1 cellular context compared by ENCODE assay signal in the genomic region with DNA sequence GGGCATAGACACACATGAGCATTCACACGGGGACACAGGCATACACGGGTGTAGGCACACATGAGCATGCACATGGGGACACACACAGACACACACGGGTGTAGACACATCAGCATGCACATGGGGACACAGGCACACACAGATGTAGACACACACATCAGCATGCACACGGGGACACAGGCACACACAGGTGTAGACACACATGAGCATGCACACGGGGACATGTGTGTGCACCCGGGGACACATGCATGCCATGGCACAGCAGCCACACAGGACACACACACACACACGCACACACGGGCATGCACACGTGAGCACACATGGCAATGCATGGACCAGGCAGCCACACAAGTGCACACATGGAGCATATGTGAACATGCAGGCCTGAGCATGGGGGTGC.
TF ChIP-seq lines count a peak whose summit lies in the region.

No MANE protein-coding gene starts in this region.

TF ChIP-seq in HepG2, 621 proteins besides CTCF, POLR2A, EP300 and RAD21:
- TF ChIP-seq ZNF891 (CRISPR knock-in tag; IDR thresholded peaks at IDR 0.05) (no peak), MYC (CRISPR knock-in tag; IDR thresholded peaks at IDR 0.05; ENCODE audit: borderline replicate concordance) (no peak), ARID3A (IDR thresholded peaks at IDR 0.05; ENCODE audit: low read depth, low read length) (no peak), NR2F1 (CRISPR knock-in tag; IDR thresholded peaks at IDR 0.05) (no peak), ZBTB8A (CRISPR knock-in tag; IDR thresholded peaks at IDR 0.05; ENCODE audit: borderline replicate concordance, low read depth) (no peak), MNT (IDR thresholded peaks at IDR 0.05) (peak; percentile 82), NFE2L2 (IDR thresholded peaks at IDR 0.05; ENCODE audit: low read length) (no peak), RARA (CRISPR knock-in tag; IDR thresholded peaks at IDR 0.05) (no peak), NRL (CRISPR knock-in tag; IDR thresholded peaks at IDR 0.05; ENCODE audit: borderline replicate concordance) (0 out of 2 replicates have a peak, but pooled peaks have one; percentile 26), ZBTB7A (CRISPR knock-in tag; IDR thresholded peaks at IDR 0.05) (0 out of 2 replicates have a peak, but pooled peaks have one; percentile 33)
